Comparison of ENCODE assay signal across 1 cellular context in the genomic region with DNA sequence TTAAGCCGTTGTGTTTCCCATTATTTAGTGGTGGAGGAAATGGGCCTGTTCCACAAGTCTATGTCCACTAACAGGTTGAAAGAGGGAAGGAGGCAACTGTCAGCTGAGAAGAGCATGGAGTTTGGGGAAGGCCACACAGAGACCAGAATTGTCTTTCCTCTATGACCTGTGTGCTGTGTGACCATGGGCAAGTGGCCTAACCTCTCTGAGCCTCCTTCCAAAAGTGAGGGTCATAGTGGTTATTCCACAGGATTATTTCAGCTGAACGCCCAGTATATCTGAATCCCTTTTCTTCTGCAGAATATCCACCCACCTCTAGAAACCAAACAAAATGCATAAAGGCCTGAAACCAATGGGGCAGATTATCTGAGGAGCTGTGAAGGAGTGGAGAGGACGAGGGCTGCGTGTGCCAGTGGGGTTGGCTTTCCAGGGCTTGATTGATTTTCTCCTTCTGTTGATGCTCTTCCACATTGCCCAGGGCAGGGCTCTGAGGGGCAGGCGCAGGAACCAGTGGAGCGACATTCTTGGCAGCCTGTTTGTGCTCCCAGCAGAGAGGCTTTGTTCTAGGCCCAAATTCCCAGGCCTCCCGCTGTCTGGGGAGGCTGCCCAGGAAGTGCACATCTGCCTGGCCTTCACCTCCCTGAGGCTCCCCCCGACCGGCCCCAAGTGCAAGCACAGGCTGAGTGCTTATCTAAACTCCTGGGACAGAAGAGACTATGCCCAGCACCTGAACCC.
TF ChIP-seq lines count a peak whose summit lies in the region.

No MANE protein-coding gene starts in this region.

TF ChIP-seq in K562, 482 proteins besides CTCF, POLR2A, EP300 and RAD21:
- TF ChIP-seq ZFP36 (IDR thresholded peaks at IDR 0.05; ENCODE audit: low read depth, low read length, partially characterized antibody) (peak; percentile 76), ZNF589 (CRISPR knock-in tag; IDR thresholded peaks at IDR 0.05; ENCODE audit: low read depth) (no peak), ZNF165 (CRISPR knock-in tag; IDR thresholded peaks at IDR 0.05; ENCODE audit: borderline replicate concordance) (no peak), XRCC5 (IDR thresholded peaks at IDR 0.05; ENCODE audit: low read depth, low read length) (no peak), RBM25 (IDR thresholded peaks at IDR 0.05; ENCODE audit: low read depth, low read length, severe bottlenecking) (peak; percentile 94), CBX2 (IDR thresholded peaks at IDR 0.05; ENCODE audit: insufficient read depth, low read length, poor library complexity, severe bottlenecking) (no peak), U2AF1 (optimal IDR thresholded peaks at IDR 0.05; ENCODE audit: low read depth, low read length) (no peak), ZNF830 (CRISPR knock-in tag; IDR thresholded peaks at IDR 0.05) (no peak), ETV6 (IDR thresholded peaks at IDR 0.05; ENCODE audit: borderline replicate concordance in 1 of 2, low read depth in 2 of 2, low read length in 1 of 2) (no peak), ETV6 (CRISPR knock-in tag; IDR thresholded peaks at IDR 0.05; ENCODE audit: borderline replicate concordance) (no peak), HOXB6 (CRISPR knock-in tag; IDR thresholded peaks at IDR 0.05; ENCODE audit: borderline replicate concordance) (no peak), MTA2 (IDR thresholded peaks at IDR 0.05; ENCODE audit: low read depth) (no peak), FOXM1 (IDR thresholded peaks at IDR 0.05; ENCODE audit: low read depth) (no peak), FOXM1 (CRISPR knock-in tag; IDR thresholded peaks at IDR 0.05; ENCODE audit: low read depth) (no peak)
